In the genomic region with DNA sequence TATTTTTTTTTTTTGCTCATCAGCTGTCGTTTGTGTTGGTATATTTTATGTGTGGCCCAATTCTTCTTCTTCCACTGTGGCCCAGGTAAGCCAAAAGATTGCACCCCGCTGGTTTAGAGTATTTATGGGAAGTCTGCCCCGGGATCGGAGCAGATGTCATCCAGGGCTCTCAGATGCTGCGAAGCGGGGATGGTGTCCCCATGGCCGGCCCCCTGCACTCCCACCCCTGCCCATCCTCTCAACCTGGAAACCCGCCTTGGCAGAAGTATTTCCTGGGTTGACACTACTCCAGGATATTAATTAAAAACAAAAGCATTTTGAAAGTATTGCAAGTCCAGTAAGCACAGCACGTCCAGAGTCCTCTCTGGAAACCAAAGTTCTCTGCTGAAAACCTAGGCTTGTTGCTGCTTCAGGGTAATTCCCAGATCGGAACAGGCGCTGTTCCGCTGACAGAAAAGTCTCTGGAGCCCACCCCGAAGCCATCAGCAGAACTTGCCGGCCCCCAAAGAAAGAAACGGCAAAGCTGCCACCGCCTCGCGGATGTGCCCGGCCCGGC, we compare ENCODE assay signal across 9 cellular contexts. TPM values are rescaled to one million over a fixed set of nuclear protein-coding genes. Genes with fewer than 3 reads are reported as not detected.
DNase-seq lines count a peak whose midpoint lies in the region; ATAC-seq, FAIRE-seq and TF ChIP-seq lines count a peak whose summit lies in the region.
"Had no signal": no experiment of that assay in that cellular context is flagged by ENCODE, and none has a peak within 500 bp of the region (broad histone marks: within the 10 kb centered on the region; RNA-seq: fewer than 3 reads in every experiment).

No MANE protein-coding gene starts in this region.

- peaks cover 76% of the 10 kb centered on the region for H3K27me3 Mint-ChIP-seq in T-helper 17 cell

- intact Hi-C loops in sigmoid colon (cut with DNase I): loop anchor here (5.0 kb wide), 1 partner anchor 73 kb away; no protein-coding TSS in a partner anchor

- 51 to 75% methylated on average over 20 of the region's 20 CpGs for WGBS in sigmoid colon, 2 donors

- peak overlapping the region in 3 of 4 donors; percentile 10 to 57 (median 54) for H3K27ac ChIP-seq in sigmoid colon

- no peak for FAIRE-seq in H54 (lab: Jason Lieb, UNC)

- peaks cover 0 to 16% (median 13%) of the 10 kb centered on the region in 4 donors for H3K4me1 ChIP-seq in sigmoid colon

- ATAC-seq in T-helper 17 cell (no peak), HG03159 (IDR thresholded peaks at IDR 0.05; ENCODE audit: unreplicated experiment) (no peak), GM18873 (IDR thresholded peaks at IDR 0.05; ENCODE audit: low FRiP score, unreplicated experiment) (no peak), GM18520 (IDR thresholded peaks at IDR 0.05; ENCODE audit: unreplicated experiment) (no peak)

- H3K36me3 ChIP-seq in sigmoid colon: no peaks in the 10 kb centered on the region

- H3K27ac Mint-ChIP-seq in T-helper 17 cell: no peak overlapping the region

- peak overlapping the region; percentile 68 for H3K4me3 Mint-ChIP-seq in T-helper 17 cell

- no peaks in the 10 kb centered on the region for H3K9me3 ChIP-seq in T-helper 17 cell (ENCODE audit: control insufficient read depth, low read length, poor library complexity, severe bottlenecking)
- no peaks in the 10 kb centered on the region for H3K9me3 ChIP-seq in sigmoid colon

- peaks cover 0 to 13% (median 5%) of the 10 kb centered on the region in 3 donors for H3K27me3 ChIP-seq in sigmoid colon

- TF ChIP-seq POLR2A in sigmoid colon (IDR thresholded peaks at IDR 0.05) (no peak), H54 (IDR thresholded peaks at IDR 0.05; ENCODE audit: low read depth, low read length) (no peak)

- TF ChIP-seq EP300 in sigmoid colon (IDR thresholded peaks at IDR 0.05): no peak

- DNase-seq in EL: peak; percentile 10
- no peak for DNase-seq in T-helper 17 cell
- DNase-seq in foreskin fibroblast: peak in 1 of 2 donors; percentile 42
- no peak for DNase-seq in sigmoid colon
- no peak for DNase-seq in H54 (ENCODE audit: insufficient read length, low spot score)
- DNase-seq: NK-92 treated with Interleukin-12 subunit alpha and Interleukin-12 subunit beta, amount 100 ng/mL, for 24 hours had no signal

- H3K4me3 ChIP-seq in foreskin fibroblast (ENCODE audit: low read depth in 1 of 2, low read length in 2 of 2): peak overlapping the region; percentile 28 to 44
- H3K4me3 ChIP-seq in sigmoid colon: peak overlapping the region; percentile 19 to 68 (median 56)

- no peak for TF ChIP-seq CTCF in foreskin fibroblast (IDR thresholded peaks at IDR 0.05; ENCODE audit: low read depth, low read length)
- no peak for TF ChIP-seq CTCF in sigmoid colon (IDR thresholded peaks at IDR 0.05)

- H3K36me3 Mint-ChIP-seq in T-helper 17 cell (ENCODE audit: low read depth): peaks cover 8% of the 10 kb centered on the region

- H3K4me1 Mint-ChIP-seq in T-helper 17 cell: peaks cover 2% of the 10 kb centered on the region

RNA-seq across cellular contexts. Expression of a gene that starts 0.8 kb away (rescaled TPM):
- total RNA-seq in T-helper 17 cell: under 1 TPM in 1 of 2 donors, not detected in 1; 0.10 TPM
- total RNA-seq in sigmoid colon: 10 to 100 TPM in 3 of 4 donors, 1 to 10 TPM in 1; 7.5 to 22.9 (median 14.2) TPM
- 1 to 10 TPM; 2.3 to 6.0 (median 3.4) TPM for polyA plus RNA-seq in sigmoid colon

Comparison
In these comparisons a context has a peak if more than half of its experiments do, and no peak if none do; other contexts are left out.
1. RNA of a gene that starts 0.8 kb away (total RNA-seq): 7.5 to 22.9 TPM in sigmoid colon; 0.10 TPM in T-helper 17 cell; every median in the first group is over 4 times any median in the second.